In genomic region chr3:71825551-71826283, GRCh38 we compare ENCODE assay signal across 24 cellular contexts. TPM values are rescaled to one million over a fixed set of nuclear protein-coding genes. Genes with fewer than 3 reads are reported as not detected.
"Had no signal": no experiment of that assay in that cellular context is flagged by ENCODE, and none has a peak within 500 bp of the region (broad histone marks: within the 10 kb centered on the region; RNA-seq: fewer than 3 reads in every experiment).

No MANE protein-coding gene starts in this region.

- H3K9me3 ChIP-seq: left ventricle myocardium inferior, lower lobe of right lung, psoas muscle, right lobe of liver had no signal

- H3K36me3 ChIP-seq: left ventricle myocardium inferior, lower lobe of right lung, neural progenitor cell, right lobe of liver had no signal

- H3K9me3 Mint-ChIP-seq: endodermal cell; memory B cell; natural killer cell treated with Interleukin-12 subunit alpha and Interleukin-12 subunit beta and Interleukin-15 and Interleukin-18, amount 100 ng/mL, for 72 hours; neural progenitor cell; stimulated activated effector memory CD8-positive, alpha-beta T cell treated with anti-CD3 and anti-CD28 coated beads, Interleukin-12 subunit alpha, Interleukin-12 subunit beta, amount 100 ng/mL, for 72 hours had no signal

- H3K36me3 Mint-ChIP-seq: memory B cell; natural killer cell treated with Interleukin-12 subunit alpha and Interleukin-12 subunit beta and Interleukin-15 and Interleukin-18, amount 100 ng/mL, for 72 hours; neural progenitor cell; stimulated activated effector memory CD8-positive, alpha-beta T cell treated with anti-CD3 and anti-CD28 coated beads, Interleukin-12 subunit alpha, Interleukin-12 subunit beta, amount 100 ng/mL, for 72 hours had no signal

- H3K27ac Mint-ChIP-seq: endodermal cell; memory B cell; natural killer cell treated with Interleukin-12 subunit alpha and Interleukin-12 subunit beta and Interleukin-15 and Interleukin-18, amount 100 ng/mL, for 72 hours; neural progenitor cell; stimulated activated effector memory CD8-positive, alpha-beta T cell treated with anti-CD3 and anti-CD28 coated beads, Interleukin-12 subunit alpha, Interleukin-12 subunit beta, amount 100 ng/mL, for 72 hours had no signal

- ATAC-seq: left cardiac atrium; lower lobe of right lung; psoas muscle; right lobe of liver; stimulated activated effector memory CD8-positive, alpha-beta T cell treated with anti-CD3 and anti-CD28 coated beads, Interleukin-12 subunit alpha, Interleukin-12 subunit beta, amount 100 ng/mL, for 72 hours had no signal

- H3K27me3 ChIP-seq: neural progenitor cell, right lobe of liver had no signal

- H3K4me1 Mint-ChIP-seq: endodermal cell, memory B cell had no signal

- DNase-seq: effector CD4-positive, alpha-beta T cell; endodermal cell; erythroblast; foreskin melanocyte; head of caudate nucleus; kidney; left cardiac atrium; left ventricle myocardium inferior; lower lobe of right lung; midbrain; psoas muscle; retina; right lobe of liver; stimulated activated CD4-positive, alpha-beta T cell treated with anti-CD3 and anti-CD28 coated beads, Interleukin-4, amount 100 ng/mL, for 1 hour; stimulated activated CD8-positive, alpha-beta memory T cell treated with anti-CD3 and anti-CD28 coated beads, Interleukin-4, amount 100 ng/mL, for 48 hours; trophoblast cell had no signal

- H3K4me3 ChIP-seq: coronary artery, hepatocyte, left ventricle myocardium inferior, lower lobe of right lung, neural progenitor cell, psoas muscle, right lobe of liver had no signal

- H3K4me3 Mint-ChIP-seq: endodermal cell; memory B cell; natural killer cell treated with Interleukin-12 subunit alpha and Interleukin-12 subunit beta and Interleukin-15 and Interleukin-18, amount 100 ng/mL, for 72 hours; neural progenitor cell; stimulated activated effector memory CD8-positive, alpha-beta T cell treated with anti-CD3 and anti-CD28 coated beads, Interleukin-12 subunit alpha, Interleukin-12 subunit beta, amount 100 ng/mL, for 72 hours had no signal

- H3K27ac ChIP-seq: coronary artery, hepatocyte, left ventricle myocardium inferior, lower lobe of right lung, neural progenitor cell, psoas muscle, right lobe of liver had no signal

- H3K4me1 ChIP-seq: left ventricle myocardium inferior, lower lobe of right lung, neural progenitor cell, psoas muscle, right lobe of liver had no signal

RNA-seq across cellular contexts. Expression of gene PROK2, which starts 40.8 kb away (rescaled TPM):
- total RNA-seq: dermis microvascular lymphatic vessel endothelial cell, endothelial cell of umbilical vein, hepatocyte had no signal
